Comparison of ENCODE assay signal across 8 cellular contexts in genomic region chr4:27010334-27010940, GRCh38.
DNase-seq lines count a peak whose midpoint lies in the region; ATAC-seq, FAIRE-seq and TF ChIP-seq lines count a peak whose summit lies in the region.

No MANE protein-coding gene starts in this region.

- H3K27ac ChIP-seq in GM23338 (ENCODE audit: low read depth) (no peak overlapping the region), left ventricle myocardium inferior (replicated peaks) (no peak overlapping the region), gastrocnemius medialis (no peak overlapping the region)

- H3K27ac Mint-ChIP-seq in GM23338: 0 out of 2 replicates have a peak overlapping the region, but pooled peaks have one; percentile 59
- H3K27ac Mint-ChIP-seq in activated naive CD8-positive, alpha-beta T cell treated with anti-CD3 and anti-CD28 coated beads, Interleukin-2, amount 50 U/mL, for 24 hours: peak overlapping the region; percentile 7

- no peaks in the 10 kb centered on the region for H3K36me3 ChIP-seq in GM23338 (ENCODE audit: insufficient read depth)
- H3K36me3 ChIP-seq in left ventricle myocardium inferior: peaks cover 9% of the 10 kb centered on the region
- no peaks in the 10 kb centered on the region for H3K36me3 ChIP-seq in gastrocnemius medialis

- H4K20me1 ChIP-seq in GM23338 (replicated peaks; ENCODE audit: insufficient read depth): no peaks in the 10 kb centered on the region

- in situ Hi-C loops in gastrocnemius medialis (cut with MboI; ENCODE audit: low sequenced_read_pairs in 4 of 4): loop anchor here in 3 of 4 donors (5.0 to 25.0 kb wide), 5 partner anchors 223 to 1023 kb away; no protein-coding TSS in a partner anchor

- no peaks in the 10 kb centered on the region for H3K4me1 Mint-ChIP-seq in GM23338
- peaks cover 25% of the 10 kb centered on the region for H3K4me1 Mint-ChIP-seq in activated naive CD8-positive, alpha-beta T cell treated with anti-CD3 and anti-CD28 coated beads, Interleukin-2, amount 50 U/mL, for 24 hours

- H3K4me3 Mint-ChIP-seq in GM23338: no peak overlapping the region
- H3K4me3 Mint-ChIP-seq in activated naive CD8-positive, alpha-beta T cell treated with anti-CD3 and anti-CD28 coated beads, Interleukin-2, amount 50 U/mL, for 24 hours: no peak overlapping the region

- H3K4me1 ChIP-seq in GM23338 (ENCODE audit: insufficient read depth) (no peaks in the 10 kb centered on the region), left ventricle myocardium inferior (peaks cover 10% of the 10 kb centered on the region), gastrocnemius medialis (peaks cover 3 to 10% of the 10 kb centered on the region in 2 donors)

- no peak for TF ChIP-seq POLR2A in gastrocnemius medialis (IDR thresholded peaks at IDR 0.05)

- H3K9me3 ChIP-seq in left ventricle myocardium inferior (replicated peaks): no peaks in the 10 kb centered on the region
- no peaks in the 10 kb centered on the region for H3K9me3 ChIP-seq in gastrocnemius medialis

- no peaks in the 10 kb centered on the region for H3K27me3 Mint-ChIP-seq in GM23338 (ENCODE audit: insufficient read depth, low read depth, poor library complexity)
- no peaks in the 10 kb centered on the region for H3K27me3 Mint-ChIP-seq in activated naive CD8-positive, alpha-beta T cell treated with anti-CD3 and anti-CD28 coated beads, Interleukin-2, amount 50 U/mL, for 24 hours

- no peaks in the 10 kb centered on the region for H3K9me2 ChIP-seq in GM23338 (ENCODE audit: insufficient read depth)

- FAIRE-seq in G401.6 (lab: Jason Lieb, UNC): peak; percentile 94

- DNase-seq in GM23338 (ENCODE audit: low spot score): peak; percentile 78
- peak; percentile 42 for DNase-seq in LoVo (ENCODE audit: low spot score)
- DNase-seq in activated naive CD8-positive, alpha-beta T cell treated with anti-CD3 and anti-CD28 coated beads, Interleukin-2, amount 50 U/mL, for 24 hours: peak; percentile 64
- DNase-seq in left ventricle myocardium inferior: peak; percentile 22
- peak; percentile 16 to 19 for DNase-seq in gastrocnemius medialis
- no peak for DNase-seq in OCI-M2 (lab: John Stamatoyannopoulos, UW; ENCODE audit: unreplicated experiment)

- no peaks in the 10 kb centered on the region for H3F3A ChIP-seq in GM23338 (replicated peaks; ENCODE audit: low read depth)

- ATAC-seq in GM23338 (peak; percentile 61), SK-N-SH treated with all-trans-retinoic acid at 6 μM for 48 hours (peak; percentile 83), gastrocnemius medialis (peak; percentile 74 to 75)
- ATAC-seq in activated naive CD8-positive, alpha-beta T cell treated with anti-CD3 and anti-CD28 coated beads, Interleukin-2, amount 50 U/mL, for 24 hours: peak; percentile 59

- H3K4me2 ChIP-seq in GM23338: no peak overlapping the region

- no peaks in the 10 kb centered on the region for H3K9me3 Mint-ChIP-seq in GM23338
- no peaks in the 10 kb centered on the region for H3K9me3 Mint-ChIP-seq in activated naive CD8-positive, alpha-beta T cell treated with anti-CD3 and anti-CD28 coated beads, Interleukin-2, amount 50 U/mL, for 24 hours

- no peaks in the 10 kb centered on the region; the same call in 2 of the 3 replicates for H3K36me3 Mint-ChIP-seq in GM23338 (ENCODE audit: low read depth)
- H3K36me3 Mint-ChIP-seq in activated naive CD8-positive, alpha-beta T cell treated with anti-CD3 and anti-CD28 coated beads, Interleukin-2, amount 50 U/mL, for 24 hours (ENCODE audit: low read depth): peaks cover 14% of the 10 kb centered on the region

- no peak overlapping the region for H3K4me3 ChIP-seq in GM23338
- no peak overlapping the region for H3K4me3 ChIP-seq in left ventricle myocardium inferior
- H3K4me3 ChIP-seq in gastrocnemius medialis: no peak overlapping the region

- no peaks in the 10 kb centered on the region for H3K27me3 ChIP-seq in GM23338 (ENCODE audit: insufficient read depth)
- H3K27me3 ChIP-seq in left ventricle myocardium inferior (ENCODE audit: low read depth): no peaks in the 10 kb centered on the region
- H3K27me3 ChIP-seq in gastrocnemius medialis: no peaks in the 10 kb centered on the region

- intact Hi-C loops in left ventricle myocardium inferior (cut with micrococcal nuclease) (no loop called here), gastrocnemius medialis (cut with DNase I; ENCODE audit: low total_unique reads) (loop anchor here (1.0 kb wide), 1 partner anchor 551 kb away; no protein-coding TSS in a partner anchor)

- TF ChIP-seq CTCF in GM23338 (conservative IDR thresholded peaks at IDR 0.05; ENCODE audit: low read depth in 2 of 2): peak; percentile 82 to 90
- peak; percentile 97 for TF ChIP-seq CTCF in left ventricle myocardium inferior (IDR thresholded peaks at IDR 0.05; ENCODE audit: borderline replicate concordance)
- peak; percentile 71 to 89 (median 80) for TF ChIP-seq CTCF in gastrocnemius medialis (IDR thresholded peaks at IDR 0.05 in 4 of 5, conservative IDR thresholded peaks at IDR 0.05 in 1 of 5)

- H3K79me2 ChIP-seq in GM23338 (replicated peaks; ENCODE audit: insufficient read depth): no peaks in the 10 kb centered on the region

- no peak overlapping the region for H2AFZ ChIP-seq in GM23338

TF ChIP-seq in GM23338, 12 proteins besides CTCF, POLR2A, EP300 and RAD21 (continues in another document):
- no peak for TF ChIP-seq EZH2 (IDR thresholded peaks at IDR 0.05; ENCODE audit: low read depth, unreplicated experiment)
- TF ChIP-seq CREB1 (CRISPR knock-in tag; IDR thresholded peaks at IDR 0.05; ENCODE audit: low read depth): no peak
- no peak for TF ChIP-seq ZNF114 (CRISPR knock-in tag; IDR thresholded peaks at IDR 0.05)
- no peak for TF ChIP-seq ETS1 (IDR thresholded peaks at IDR 0.05)
- no peak for TF ChIP-seq JUNB (IDR thresholded peaks at IDR 0.05; ENCODE audit: unreplicated experiment)
- TF ChIP-seq POLR2AphosphoS5 (IDR thresholded peaks at IDR 0.05; ENCODE audit: low read depth): no peak
- TF ChIP-seq EZH2phosphoT487 (IDR thresholded peaks at IDR 0.05; ENCODE audit: unreplicated experiment): no peak
- no peak for TF ChIP-seq NANOG (IDR thresholded peaks at IDR 0.05; ENCODE audit: borderline replicate concordance)

TF ChIP-seq in SK-N-SH treated with all-trans-retinoic acid at 6 μM for 48 hours, 23 proteins besides CTCF, POLR2A, EP300 and RAD21 (continues in another document):
- TF ChIP-seq TCF4 (CRISPR knock-in tag; IDR thresholded peaks at IDR 0.05; ENCODE audit: borderline replicate concordance) (no peak), GLIS3 (CRISPR knock-in tag; IDR thresholded peaks at IDR 0.05) (no peak), TSHZ2 (CRISPR knock-in tag; IDR thresholded peaks at IDR 0.05) (no peak), PPARA (CRISPR knock-in tag; IDR thresholded peaks at IDR 0.05; ENCODE audit: borderline replicate concordance) (no peak), ZFP3 (CRISPR knock-in tag; IDR thresholded peaks at IDR 0.05) (no peak), BACH2 (CRISPR knock-in tag; IDR thresholded peaks at IDR 0.05; ENCODE audit: borderline replicate concordance) (no peak), ZNF70 (CRISPR knock-in tag; IDR thresholded peaks at IDR 0.05) (no peak), TOX (CRISPR knock-in tag; IDR thresholded peaks at IDR 0.05; ENCODE audit: borderline replicate concordance) (no peak), POU6F1 (CRISPR knock-in tag; IDR thresholded peaks at IDR 0.05; ENCODE audit: borderline replicate concordance, low read depth) (no peak), RARB (CRISPR knock-in tag; IDR thresholded peaks at IDR 0.05) (no peak), CREB5 (CRISPR knock-in tag; IDR thresholded peaks at IDR 0.05; ENCODE audit: low read depth) (no peak)
